In the genomic region with DNA sequence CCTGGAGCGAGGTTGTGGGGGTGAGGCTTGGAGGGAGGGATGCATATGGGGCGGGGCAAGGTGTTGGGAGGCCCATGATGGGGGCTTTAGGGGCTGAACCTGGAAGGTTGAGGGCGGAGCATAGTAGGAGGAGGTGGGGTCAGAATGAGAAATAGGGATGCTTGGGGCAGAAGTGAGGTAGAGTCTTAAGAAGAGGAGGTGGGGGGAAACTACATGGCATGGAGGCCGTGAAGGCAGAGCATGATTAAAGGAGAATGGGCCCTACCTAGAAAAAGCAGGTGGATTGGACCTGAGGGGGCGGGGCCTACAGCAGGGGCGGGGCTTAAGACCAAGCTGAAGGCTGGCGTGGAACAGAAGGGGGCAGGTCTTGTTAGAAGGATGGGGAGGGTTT, we compare ENCODE assay signal across 1 cellular context.
TF ChIP-seq lines count a peak whose summit lies in the region.

No MANE protein-coding gene starts in this region.

TF ChIP-seq in SK-N-SH, 30 proteins besides CTCF, POLR2A, EP300 and RAD21 (continued from another document):
- TF ChIP-seq MXI1 (IDR thresholded peaks at IDR 0.05; ENCODE audit: low read depth, low read length) (no peak), FOXM1 (IDR thresholded peaks at IDR 0.05; ENCODE audit: low read depth) (no peak)
